11 cellular contexts compared by ENCODE assay signal in the genomic region with DNA sequence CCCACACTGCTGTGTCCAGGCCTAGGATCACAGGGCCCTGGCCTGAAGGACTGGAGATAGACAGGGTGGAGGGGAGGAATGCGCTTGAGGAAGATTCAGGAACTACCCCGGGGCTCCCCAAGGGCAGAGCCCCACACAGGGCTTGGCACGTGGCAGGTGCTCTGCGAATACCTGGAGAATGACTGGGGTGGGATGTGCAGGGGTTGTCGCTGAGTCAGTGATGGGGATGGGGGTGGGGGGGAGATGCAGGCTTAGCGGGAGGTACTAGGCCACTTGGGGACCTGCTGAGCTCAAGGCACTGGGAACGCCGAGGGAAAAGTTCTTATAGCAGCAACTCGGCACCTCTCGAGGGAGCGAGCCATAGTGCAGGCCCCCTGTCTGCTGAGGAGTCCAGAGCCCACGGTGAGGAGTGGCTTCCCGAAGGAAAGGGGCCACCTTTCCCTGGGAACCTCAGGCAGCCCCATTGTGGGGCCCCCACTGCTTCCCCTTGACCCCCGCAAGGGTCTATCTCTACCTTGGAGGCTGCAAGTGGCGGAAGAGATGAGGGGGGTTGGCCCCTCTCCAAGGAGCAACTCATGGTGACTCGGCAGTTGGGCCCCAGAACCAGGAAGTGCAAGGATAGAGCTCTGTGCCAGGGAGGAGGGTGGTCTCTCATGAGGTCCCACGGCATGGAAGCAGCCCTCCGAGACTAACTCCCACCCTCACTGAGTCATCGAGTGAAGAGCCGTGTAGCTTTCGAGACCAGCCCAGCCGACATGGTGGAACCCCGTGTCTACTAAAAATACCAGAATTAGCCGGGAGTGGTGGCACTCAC. TPM values are rescaled to one million over a fixed set of nuclear protein-coding genes. Genes with fewer than 3 reads are reported as not detected.
A peak's percentile ranks its signal among the peaks of the same experiment; 100 is the strongest.
DNase-seq lines count a peak whose midpoint lies in the region; ATAC-seq and TF ChIP-seq lines count a peak whose summit lies in the region.
"Had no signal": no experiment of that assay in that cellular context is flagged by ENCODE, and none has a peak within 500 bp of the region (broad histone marks: within the 10 kb centered on the region; RNA-seq: fewer than 3 reads in every experiment).

No MANE protein-coding gene starts in this region.

- H3K4ac ChIP-seq in mesenchymal stem cell (ENCODE audit: low read depth in 1 of 2, low read length in 2 of 2), result no peak overlapping the region

- H3K79me1 ChIP-seq in mesenchymal stem cell (replicated peaks; ENCODE audit: low read length, poor library complexity, severe bottlenecking), result peaks cover 50% of the 10 kb centered on the region

- H3K9me3 ChIP-seq in HUES48 (ENCODE audit: control insufficient read depth, insufficient read depth, low read length) (no peaks in the 10 kb centered on the region), mesenchymal stem cell (ENCODE audit: control insufficient read depth, low read length) (no peaks in the 10 kb centered on the region)

- no peak overlapping the region for H3K14ac ChIP-seq in mesenchymal stem cell (ENCODE audit: low read length in 2 of 2)

- peaks cover 11% of the 10 kb centered on the region for H3K36me3 ChIP-seq in HUES48 (ENCODE audit: control insufficient read depth, insufficient read depth, low read length)
- peaks cover 22 to 40% of the 10 kb centered on the region in 2 experiments for H3K36me3 ChIP-seq in mesenchymal stem cell (ENCODE audit: control insufficient read depth in 1 of 2, insufficient read depth in 2 of 2, low read depth in 1 of 2, low read length in 2 of 2)

- no peak overlapping the region for H2BK15ac ChIP-seq in mesenchymal stem cell (ENCODE audit: low read depth, poor library complexity, severe bottlenecking)

- TF ChIP-seq CTCF in AG10803 (conservative IDR thresholded peaks at IDR 0.05; ENCODE audit: low read length) (no peak), astrocyte of the spinal cord (IDR thresholded peaks at IDR 0.05; ENCODE audit: low read depth, low read length) (no peak), GM20000 (IDR thresholded peaks at IDR 0.05; ENCODE audit: extremely low read depth, missing control alignments) (no peak)

- H3K4me3 ChIP-seq in AG10803 (ENCODE audit: low read length) (no peak overlapping the region), HUES48 (ENCODE audit: low read depth, low read length) (no peak overlapping the region), astrocyte of the spinal cord (ENCODE audit: low read depth, low read length) (no peak overlapping the region), mesenchymal stem cell (ENCODE audit: insufficient read depth in 1 of 2, low read depth in 1 of 2, low read length in 2 of 2) (no peak overlapping the region)
- H3K4me3 ChIP-seq: dorsolateral prefrontal cortex had no signal

- H3K27me3 ChIP-seq in HUES48 (ENCODE audit: control insufficient read depth, insufficient read depth, low read length), result no peaks in the 10 kb centered on the region
- no peaks in the 10 kb centered on the region for H3K27me3 ChIP-seq in mesenchymal stem cell (ENCODE audit: control insufficient read depth in 1 of 2, insufficient read depth in 1 of 2, low read length in 2 of 2)
- H3K27me3 ChIP-seq: dorsolateral prefrontal cortex had no signal

- DNase-seq in AG10803 (ENCODE audit: low read depth) (peak; percentile 19), astrocyte of the spinal cord (ENCODE audit: low read depth, low spot score) (peak; percentile 38), mesenchymal stem cell (peak; percentile 20), GM20000 (ENCODE audit: low spot score) (no peak), NOMO-1 treated with dmso at 0.1 percent for 144 hours (lab: John Stamatoyannopoulos, UW; ENCODE audit: unreplicated experiment) (no peak)
- DNase-seq: activated CD8-positive, alpha-beta memory T cell treated with anti-CD3 and anti-CD28 coated beads, Interleukin-2, amount 10 ng/mL, durations not matched to agents 7 days and 5 days; dorsolateral prefrontal cortex; SHP77 treated with DMSO at 0.1 percent for 48 hours had no signal

- ATAC-seq in GM21515 (IDR thresholded peaks at IDR 0.05; ENCODE audit: unreplicated experiment) (no peak), GM21619 (IDR thresholded peaks at IDR 0.05; ENCODE audit: unreplicated experiment) (no peak)
- ATAC-seq: activated CD8-positive, alpha-beta memory T cell treated with anti-CD3 and anti-CD28 coated beads, Interleukin-2, amount 10 ng/mL, durations not matched to agents 7 days and 5 days had no signal

- H3K23ac ChIP-seq in mesenchymal stem cell (ENCODE audit: low read length in 2 of 2), result no peak overlapping the region

- H3K4me1 ChIP-seq in HUES48 (ENCODE audit: control insufficient read depth, insufficient read depth, low read length) (peaks cover 10% of the 10 kb centered on the region; the same call in 1 of the 2 replicates), mesenchymal stem cell (ENCODE audit: control insufficient read depth, insufficient read depth, low read depth, low read length) (peaks cover 22% of the 10 kb centered on the region)

- H2BK12ac ChIP-seq in mesenchymal stem cell (ENCODE audit: low read length in 2 of 2), result no peak overlapping the region

- peak overlapping the region; percentile 67 for H4K8ac ChIP-seq in mesenchymal stem cell (ENCODE audit: low read length)

- in situ Hi-C loops in astrocyte of the spinal cord (cut with HindIII; ENCODE audit: low sequenced_read_pairs), result no loop called here

- no peak overlapping the region for H2AK5ac ChIP-seq in mesenchymal stem cell (ENCODE audit: low read length, severe bottlenecking)

- peak overlapping the region; percentile 73 for H4K91ac ChIP-seq in mesenchymal stem cell (ENCODE audit: low read length)

- WGBS in mesenchymal stem cell, result 70% methylated on average over 23 of the region's 24 CpGs

- H3K18ac ChIP-seq in mesenchymal stem cell (ENCODE audit: low read depth in 1 of 2, low read length in 2 of 2), result peak overlapping the region in 1 of 2 experiments; percentile 18

- H2BK120ac ChIP-seq in mesenchymal stem cell (ENCODE audit: low read depth, low read length), result no peak overlapping the region

- H3K9ac ChIP-seq in HUES48 (ENCODE audit: low read depth, low read length), result no peak overlapping the region
- H3K9ac ChIP-seq in mesenchymal stem cell (ENCODE audit: low read length), result peak overlapping the region; percentile 45

- H3K27ac ChIP-seq in HUES48 (ENCODE audit: low read depth, low read length) (peak overlapping the region; percentile 73), mesenchymal stem cell (ENCODE audit: low read length, poor library complexity, severe bottlenecking) (no peak overlapping the region)

- H2AFZ ChIP-seq in mesenchymal stem cell (ENCODE audit: low read depth, low read length), result no peak overlapping the region

- peak overlapping the region; percentile 33 for H2BK5ac ChIP-seq in mesenchymal stem cell (ENCODE audit: low read depth, low read length, poor library complexity, severe bottlenecking)

- no peak overlapping the region for H3K4me2 ChIP-seq in mesenchymal stem cell (ENCODE audit: low read length, poor library complexity, severe bottlenecking)

RNA-seq across cellular contexts. Expression of a gene that starts 33.1 kb away (rescaled TPM):
- 9.6 TPM for polyA plus RNA-seq in mesenchymal stem cell (2013, experiment 1 of 2)
- polyA plus RNA-seq in mesenchymal stem cell (2013, experiment 2 of 2), result 8.0 TPM

Comparison
In these comparisons a context has a peak if more than half of its experiments do, and no peak if none do; other contexts are left out.
1. DNase-seq: peak in AG10803 (single experiment), astrocyte of the spinal cord (single experiment) and mesenchymal stem cell (single experiment); none in GM20000 (single experiment) and NOMO-1 treated with dmso at 0.1 percent for 144 hours (single experiment).